ENCODE assay signal across 37 cellular contexts in the genomic region with DNA sequence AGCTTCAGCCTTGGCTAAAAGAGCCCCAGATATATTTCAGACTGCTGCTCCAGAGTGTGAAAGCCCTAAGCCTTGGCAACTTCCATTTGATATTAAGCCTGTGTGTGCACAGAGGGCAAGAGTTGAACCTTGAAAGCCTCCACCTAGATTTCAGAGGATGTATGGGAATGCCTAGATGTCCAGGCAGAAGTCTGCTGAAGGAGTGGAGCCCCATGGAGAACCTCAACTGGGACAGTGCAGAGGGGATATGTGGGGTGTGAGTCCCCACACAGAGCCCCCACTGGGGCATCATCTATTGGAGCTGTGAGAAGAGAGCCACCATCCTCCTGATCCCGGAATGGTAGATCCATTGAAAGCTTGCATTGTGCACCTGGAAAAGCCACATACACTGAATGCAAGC.
"Had no signal": no experiment of that assay in that cellular context is flagged by ENCODE, and none has a peak within 500 bp of the region (broad histone marks: within the 10 kb centered on the region; RNA-seq: fewer than 3 reads in every experiment).

No MANE protein-coding gene starts in this region.

- DNase-seq: Karpas-422, Kasumi-1, MG63, MM.1S, MV-4-11, NCI-H1048, NCI-H1092, NCI-H1092 treated with DMSO at 0.1 percent for 48 hours, NCI-H1105, NCI-H1105 treated with DMSO at 0.1 percent for 48 hours, NCI-H1417, NCI-H1417 treated with DMSO at 0.1 percent for 48 hours, NCI-H1436, NCI-H1436 treated with DMSO at 0.1 percent for 48 hours, NCI-H146, NCI-H1694, NCI-H1694 treated with DMSO at 0.1 percent for 48 hours, NCI-H187, NCI-H187 treated with DMSO at 0.1 percent for 48 hours, NCI-H1930, NCI-H2029, NCI-H2029 treated with DMSO at 0.1 percent for 48 hours, NCI-H2081, NCI-H2081 treated with DMSO at 0.1 percent for 48 hours, NCI-H2107, NCI-H2171, NCI-H2171 treated with DMSO at 0.1 percent for 48 hours, NCI-H2227 treated with DMSO at 0.1 percent for 48 hours, NCI-H226, NCI-H345, NCI-H446, NCI-H446 treated with DMSO at 0.1 percent for 48 hours, NCI-H510A, NCI-H510A treated with DMSO at 0.1 percent for 48 hours, NCI-H524, NCI-H524 treated with DMSO at 0.1 percent for 48 hours, NCI-H526 had no signal

- H3K27me3 ChIP-seq: MG63 had no signal

- H3K9me3 ChIP-seq: MG63 had no signal

- H3K4me3 ChIP-seq: MG63 had no signal

- H3K36me3 ChIP-seq: MG63 had no signal
